Comparison of ENCODE assay signal across 1 cellular context in genomic region chr22:32789797-32790620, GRCh38.
A peak's percentile ranks its signal among the peaks of the same experiment; 100 is the strongest.
TF ChIP-seq lines count a peak whose summit lies in the region.

No MANE protein-coding gene starts in this region.

TF ChIP-seq in K562, 482 proteins besides CTCF, POLR2A, EP300 and RAD21 (continued from another document):
- TF ChIP-seq HMGXB4 (CRISPR knock-in tag; IDR thresholded peaks at IDR 0.05) (no peak), NFIX (CRISPR knock-in tag; IDR thresholded peaks at IDR 0.05; ENCODE audit: low read depth) (peak; percentile 65), HBP1 (CRISPR knock-in tag; IDR thresholded peaks at IDR 0.05) (no peak), NFIC (IDR thresholded peaks at IDR 0.05) (peak; percentile 91)
TF ChIP-seq in K562: peak in this region for 2.
